In genomic region chr4:105542032-105542431, GRCh38 we compare ENCODE assay signal across 23 cellular contexts.
"Had no signal": no experiment of that assay in that cellular context is flagged by ENCODE, and none has a peak within 500 bp of the region (broad histone marks: within the 10 kb centered on the region; RNA-seq: fewer than 3 reads in every experiment).

No MANE protein-coding gene starts in this region.

- H3K27ac ChIP-seq: epithelial cell of prostate, gastrocnemius medialis, psoas muscle, sigmoid colon, stomach, thyroid gland had no signal

- H3K27me3 Mint-ChIP-seq: memory B cell had no signal

- H3K27ac Mint-ChIP-seq: memory B cell; natural killer cell treated with Interleukin-12 subunit alpha and Interleukin-12 subunit beta and Interleukin-15 and Interleukin-18, amount 100 ng/mL, for 72 hours; stimulated activated effector memory CD8-positive, alpha-beta T cell treated with anti-CD3 and anti-CD28 coated beads, Interleukin-12 subunit alpha, Interleukin-12 subunit beta, amount 100 ng/mL, for 72 hours had no signal

- H3K9me3 ChIP-seq: gastrocnemius medialis, psoas muscle, sigmoid colon, stomach, thyroid gland had no signal

- DNase-seq: cortex of kidney; foreskin fibroblast; gastrocnemius medialis; head of caudate nucleus; naive B cell; nucleus accumbens; posterior cingulate gyrus; psoas muscle; right cardiac atrium; sigmoid colon; stimulated activated CD4-positive, alpha-beta T cell treated with anti-CD3 and anti-CD28 coated beads, Interleukin-2, amount 100 ng/mL, for 24 hours; stimulated activated CD4-positive, alpha-beta T cell treated with anti-CD3 and anti-CD28 coated beads, Interleukin-4, amount 100 ng/mL, for 24 hours; stimulated activated naive CD4-positive, alpha-beta T cell treated with Interleukin-2 at 50 U/mL for 16 hours; stomach; thyroid gland; trophoblast cell had no signal

- H3K36me3 Mint-ChIP-seq: memory B cell; naive B cell; natural killer cell treated with Interleukin-12 subunit alpha and Interleukin-12 subunit beta and Interleukin-15 and Interleukin-18, amount 100 ng/mL, for 72 hours; stimulated activated effector memory CD8-positive, alpha-beta T cell treated with anti-CD3 and anti-CD28 coated beads, Interleukin-12 subunit alpha, Interleukin-12 subunit beta, amount 100 ng/mL, for 72 hours had no signal

- H3K27me3 ChIP-seq: gastrocnemius medialis, sigmoid colon, stomach, thyroid gland had no signal

- ATAC-seq: esophagus mucosa; gastrocnemius medialis; left lobe of liver; natural killer cell treated with Interleukin-12 subunit alpha and Interleukin-12 subunit beta and Interleukin-15 and Interleukin-18, amount 100 ng/mL, for 72 hours; psoas muscle; right cardiac atrium; stimulated activated effector memory CD8-positive, alpha-beta T cell treated with anti-CD3 and anti-CD28 coated beads, Interleukin-12 subunit alpha, Interleukin-12 subunit beta, amount 100 ng/mL, for 72 hours had no signal

- H3K4me1 Mint-ChIP-seq: memory B cell; naive B cell; stimulated activated effector memory CD8-positive, alpha-beta T cell treated with anti-CD3 and anti-CD28 coated beads, Interleukin-12 subunit alpha, Interleukin-12 subunit beta, amount 100 ng/mL, for 72 hours had no signal

- H3K9me3 Mint-ChIP-seq: memory B cell; natural killer cell treated with Interleukin-12 subunit alpha and Interleukin-12 subunit beta and Interleukin-15 and Interleukin-18, amount 100 ng/mL, for 72 hours; stimulated activated effector memory CD8-positive, alpha-beta T cell treated with anti-CD3 and anti-CD28 coated beads, Interleukin-12 subunit alpha, Interleukin-12 subunit beta, amount 100 ng/mL, for 72 hours had no signal

- H3K4me1 ChIP-seq: gastrocnemius medialis, sigmoid colon, thyroid gland had no signal

- H3K4me3 Mint-ChIP-seq: memory B cell; naive B cell; natural killer cell treated with Interleukin-12 subunit alpha and Interleukin-12 subunit beta and Interleukin-15 and Interleukin-18, amount 100 ng/mL, for 72 hours; stimulated activated effector memory CD8-positive, alpha-beta T cell treated with anti-CD3 and anti-CD28 coated beads, Interleukin-12 subunit alpha, Interleukin-12 subunit beta, amount 100 ng/mL, for 72 hours had no signal

- H3K36me3 ChIP-seq: gastrocnemius medialis, sigmoid colon, stomach, thyroid gland had no signal

- H3K4me3 ChIP-seq: gastrocnemius medialis, lung, psoas muscle, sigmoid colon, stomach, thyroid gland had no signal
